ENCODE assay signal across 1 cellular context in the genomic region with DNA sequence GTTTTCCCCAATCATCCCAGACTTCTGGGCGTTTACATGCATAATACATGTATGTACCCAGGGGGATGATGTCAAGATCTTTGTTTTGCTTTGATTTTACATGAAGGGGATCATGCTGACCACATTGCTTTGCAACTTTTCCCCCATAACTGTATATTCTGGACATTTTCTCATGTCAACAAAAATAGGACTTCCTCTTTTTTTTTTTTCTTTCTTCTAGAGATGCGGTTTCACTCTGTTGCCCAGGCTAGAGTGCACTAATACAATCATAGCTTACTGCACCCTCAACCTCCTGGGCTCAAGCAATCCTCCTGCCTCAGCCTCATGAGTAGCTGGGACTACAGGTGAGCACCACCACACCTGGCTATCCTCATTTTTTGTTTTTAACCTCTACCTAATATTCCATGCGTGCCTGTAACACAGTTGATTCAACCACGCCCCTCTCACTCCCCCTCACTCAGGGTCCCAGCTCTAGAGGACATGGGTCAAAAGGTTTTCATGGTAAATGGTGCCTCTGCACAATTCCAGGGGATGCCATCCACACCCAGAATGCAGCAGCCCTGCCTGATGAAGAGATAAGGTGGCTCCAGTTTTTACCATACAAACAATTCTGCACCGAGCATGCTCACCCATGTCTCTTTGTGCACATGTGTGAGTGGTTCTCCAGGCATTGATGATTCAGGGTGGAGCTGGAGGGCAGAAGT.
TF ChIP-seq lines count a peak whose summit lies in the region.

No MANE protein-coding gene starts in this region.

TF ChIP-seq in IMR-90, 13 proteins besides CTCF, POLR2A, EP300 and RAD21 (continued from another document):
- TF ChIP-seq MXI1 (IDR thresholded peaks at IDR 0.05; ENCODE audit: borderline replicate concordance, low read depth, low read length), result no peak
- no peak for TF ChIP-seq RFX5 (IDR thresholded peaks at IDR 0.05; ENCODE audit: low read depth, low read length)
- no peak for TF ChIP-seq BHLHE40 (IDR thresholded peaks at IDR 0.05; ENCODE audit: low read depth, low read length)
- no peak for TF ChIP-seq MAZ (IDR thresholded peaks at IDR 0.05; ENCODE audit: borderline replicate concordance, low read depth, low read length)
- no peak for TF ChIP-seq USF2 (IDR thresholded peaks at IDR 0.05; ENCODE audit: low read depth, low read length)
- no peak for TF ChIP-seq RCOR1 (IDR thresholded peaks at IDR 0.05; ENCODE audit: insufficient replicate concordance, low read length)
- no peak for TF ChIP-seq SMC3 (IDR thresholded peaks at IDR 0.05; ENCODE audit: low read depth, low read length)
- no peak for TF ChIP-seq NFE2L2 (IDR thresholded peaks at IDR 0.05; ENCODE audit: low read depth, low read length)
- TF ChIP-seq MAFK (IDR thresholded peaks at IDR 0.05; ENCODE audit: low read depth, low read length), result no peak
TF ChIP-seq in IMR-90: peak in this region for 0.
